8 cellular contexts compared by ENCODE assay signal in the genomic region with DNA sequence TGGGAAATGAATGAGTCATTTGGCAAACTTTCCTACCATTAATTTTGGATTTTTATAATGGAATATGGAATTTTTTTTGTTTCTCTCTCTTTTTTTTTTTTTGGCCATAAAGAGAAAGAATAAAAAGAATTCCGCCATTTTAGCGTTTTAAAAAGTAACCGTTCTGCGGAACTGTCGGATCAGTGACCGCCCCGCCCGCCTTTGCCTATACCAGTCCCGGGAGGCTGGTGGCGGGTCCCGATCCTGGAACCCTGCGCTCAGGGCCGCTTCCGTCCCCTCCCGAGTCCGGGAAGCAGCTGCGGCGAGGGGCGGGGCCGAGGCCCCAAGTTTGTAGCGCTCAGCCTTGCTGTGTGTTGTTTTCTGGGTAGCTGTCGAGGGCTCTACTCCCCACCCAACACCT. TPM values are rescaled to one million over a fixed set of nuclear protein-coding genes. Genes with fewer than 3 reads are reported as not detected.
DNase-seq lines count a peak whose midpoint lies in the region; ATAC-seq, FAIRE-seq and TF ChIP-seq lines count a peak whose summit lies in the region.

No MANE protein-coding gene starts in this region.

- no peak for DNase-seq in activated CD8-positive, alpha-beta memory T cell treated with anti-CD3 and anti-CD28 coated beads, Interleukin-2, amount 10 ng/mL, durations not matched to agents 7 days and 5 days
- no peak for DNase-seq in activated CD8-positive, alpha-beta memory T cell treated with anti-CD3 and anti-CD28 coated beads, Interleukin-2, amount 50 U/mL, for 48 hours
- DNase-seq in K562 (ENCODE audit: extremely low read depth in 1 of 4, low spot score in 3 of 4) (peak; percentile 48 to 64 (median 56)), left lung (peak in 1 of 2 donors; percentile 81), tibial artery (no peak), MV-4-11 (lab: John Stamatoyannopoulos, UW) (no peak)
- DNase-seq in stimulated activated CD4-positive, alpha-beta T cell treated with anti-CD3 and anti-CD28 coated beads, Interleukin-4, amount 100 ng/mL, for 24 hours: no peak

- H3K27me3 Mint-ChIP-seq in activated CD8-positive, alpha-beta memory T cell treated with anti-CD3 and anti-CD28 coated beads, Interleukin-2, amount 10 ng/mL, durations not matched to agents 7 days and 5 days: peaks cover 46% of the 10 kb centered on the region

- peak overlapping the region; percentile 76 for H3K4me2 ChIP-seq in K562 (ENCODE audit: insufficient read depth, low read length)

- peak overlapping the region; percentile 48 to 92 for H3K9ac ChIP-seq in K562 (ENCODE audit: insufficient read depth in 1 of 2, low read depth in 2 of 2, low read length in 2 of 2)

- no peaks in the 10 kb centered on the region for H3K9me1 ChIP-seq in K562 (ENCODE audit: control insufficient read depth, insufficient read depth, low read length)

- no peak for ATAC-seq in activated CD8-positive, alpha-beta memory T cell treated with anti-CD3 and anti-CD28 coated beads, Interleukin-2, amount 10 ng/mL, durations not matched to agents 7 days and 5 days
- ATAC-seq in K562 (peak; percentile 56), left lung (peak; percentile 21), HG02610 (IDR thresholded peaks at IDR 0.05; ENCODE audit: unreplicated experiment) (no peak)

- CTCF ChIA-PET in activated CD8-positive, alpha-beta memory T cell treated with anti-CD3 and anti-CD28 coated beads, Interleukin-2, amount 10 ng/mL, durations not matched to agents 7 days and 5 days (lab: Charles Lee): no interaction called here
- CTCF ChIA-PET in K562 (lab: Yijun Ruan, JAX; ENCODE audit: low intra/inter-chr PET ratio): no interaction called here

- in situ Hi-C loops in K562 (cut with MboI): no loop called here

- H3K79me2 ChIP-seq in K562 (ENCODE audit: control insufficient read depth, insufficient read depth, low read length): no peaks in the 10 kb centered on the region

- no peak for TF ChIP-seq POLR2A in K562 (conservative IDR thresholded peaks at IDR 0.05)

- no peak for TF ChIP-seq EP300 in K562 (IDR thresholded peaks at IDR 0.05; ENCODE audit: low read length)

- peaks cover 5% of the 10 kb centered on the region for H3K4me1 Mint-ChIP-seq in activated CD8-positive, alpha-beta memory T cell treated with anti-CD3 and anti-CD28 coated beads, Interleukin-2, amount 10 ng/mL, durations not matched to agents 7 days and 5 days

- intact Hi-C loops in K562 (cut with micrococcal nuclease) (no loop called here), left lung (cut with DNase I) (no loop called here), tibial artery (cut with DNase I; ENCODE audit: low total_unique reads) (loop anchor here (5.0 kb wide), 1 partner anchor 56 kb away; no protein-coding TSS in a partner anchor)

- POLR2A ChIA-PET in K562 (lab: Yijun Ruan, JAX): interaction anchor here (0.6 to 1.5 kb wide), 7 partner anchors 8 to 1348 kb away, joined by 3 to 11 read pairs (median 3); no protein-coding TSS in a partner anchor

- WGBS in K562 (ENCODE audit: insufficient coverage, low coverage, missing lambda C conversion rate): 16% methylated on average over 18 of the region's 22 CpGs

- no peaks in the 10 kb centered on the region for H3K36me3 ChIP-seq in K562 (ENCODE audit: control insufficient read depth, insufficient read depth, low read length)
- no peaks in the 10 kb centered on the region for H3K36me3 ChIP-seq in left lung
- H3K36me3 ChIP-seq in tibial artery: no peaks in the 10 kb centered on the region

- H3K9me3 Mint-ChIP-seq in activated CD8-positive, alpha-beta memory T cell treated with anti-CD3 and anti-CD28 coated beads, Interleukin-2, amount 10 ng/mL, durations not matched to agents 7 days and 5 days (ENCODE audit: low read depth): no peaks in the 10 kb centered on the region

- no peak overlapping the region for H3K27ac ChIP-seq in K562 (ENCODE audit: extremely low read depth, low read depth, low read length)
- H3K27ac ChIP-seq in left lung: no peak overlapping the region
- H3K27ac ChIP-seq in tibial artery: no peak overlapping the region

- H3K4me3 Mint-ChIP-seq in activated CD8-positive, alpha-beta memory T cell treated with anti-CD3 and anti-CD28 coated beads, Interleukin-2, amount 10 ng/mL, durations not matched to agents 7 days and 5 days: peak overlapping the region; percentile 47

- BruUV-seq in K562 (replicated peaks; lab: Mats Ljungman, UMichigan): TSS peak; percentile 73

- H3K4me1 ChIP-seq in K562 (replicated peaks in 1 of 2; ENCODE audit: control insufficient read depth in 2 of 2, insufficient read depth in 2 of 2, low read length in 2 of 2) (peaks cover 3 to 18% of the 10 kb centered on the region in 2 experiments; a peak in 3 of 5 replicates), left lung (peaks cover 3 to 14% of the 10 kb centered on the region in 2 donors), tibial artery (peaks cover 0 to 18% (median 10%) of the 10 kb centered on the region in 4 donors)

- peak overlapping the region; percentile 91 for H2AFZ ChIP-seq in K562 (ENCODE audit: low read depth, low read length)

- no peak for TF ChIP-seq CTCF in K562 (IDR thresholded peaks at IDR 0.05 in 2 of 3, conservative IDR thresholded peaks at IDR 0.05 in 1 of 3; ENCODE audit: insufficient read depth in 2 of 3, low read depth in 1 of 3, low read length in 3 of 3)
- TF ChIP-seq CTCF in left lung (IDR thresholded peaks at IDR 0.05): no peak
- TF ChIP-seq CTCF in tibial artery (IDR thresholded peaks at IDR 0.05): no peak

- peaks cover 12 to 31% of the 10 kb centered on the region in 2 experiments for H3K27me3 ChIP-seq in K562 (ENCODE audit: control insufficient read depth in 2 of 2, insufficient read depth in 2 of 2, low read length in 2 of 2)
- H3K27me3 ChIP-seq in left lung: peaks cover 6 to 52% of the 10 kb centered on the region in 2 donors
- peaks cover 0 to 20% of the 10 kb centered on the region in 2 donors for H3K27me3 ChIP-seq in tibial artery

- no peak for TF ChIP-seq RAD21 in K562 (CRISPR knock-in tag; conservative IDR thresholded peaks at IDR 0.05 in 1 of 2, IDR thresholded peaks at IDR 0.05 in 1 of 2)

- H3K4me3 ChIP-seq in K562 (peak overlapping the region; percentile 65), left lung (peak overlapping the region; percentile 53 to 63), tibial artery (peak overlapping the region; percentile 52 to 58)

- no peak for FAIRE-seq in K562 (lab: Jason Lieb, UNC)

- H4K20me1 ChIP-seq in K562 (replicated peaks; ENCODE audit: control insufficient read depth, insufficient read depth, low read length): no peaks in the 10 kb centered on the region; the same call in 1 of the 2 replicates

- no peaks in the 10 kb centered on the region for H3K36me3 Mint-ChIP-seq in activated CD8-positive, alpha-beta memory T cell treated with anti-CD3 and anti-CD28 coated beads, Interleukin-2, amount 10 ng/mL, durations not matched to agents 7 days and 5 days

- H3K9me3 ChIP-seq in K562 (replicated peaks; ENCODE audit: control insufficient read depth, insufficient read depth, low read depth, low read length) (no peaks in the 10 kb centered on the region), left lung (no peaks in the 10 kb centered on the region), tibial artery (no peaks in the 10 kb centered on the region)

- H3K27ac Mint-ChIP-seq in activated CD8-positive, alpha-beta memory T cell treated with anti-CD3 and anti-CD28 coated beads, Interleukin-2, amount 10 ng/mL, durations not matched to agents 7 days and 5 days: no peak overlapping the region

RNA-seq across cellular contexts. Expression of gene L3MBTL1, which starts 0.6 kb away (rescaled TPM):
- total RNA-seq in activated CD8-positive, alpha-beta memory T cell treated with anti-CD3 and anti-CD28 coated beads, Interleukin-2, amount 10 ng/mL, durations not matched to agents 7 days and 5 days: 1 to 10 TPM; 6.8 to 9.6 TPM
- total RNA-seq in K562 (2011; cell fraction: chromatin; rRNA removed; ENCODE audit: low replicate concordance): 96.6 and 129 TPM in 2 replicates
- total RNA-seq in K562 (2011; cell fraction: nucleolus; rRNA removed): 68.4 and 71.2 TPM in 2 replicates
- total RNA-seq in K562 (2011; cell fraction: nucleoplasm; rRNA removed): 92.8 and 140 TPM in 2 replicates
- total RNA-seq in K562 (2014; rRNA removed): 5.5 and 6.2 TPM in 2 replicates
- total RNA-seq in K562 (2014; rRNA removed; fragmentation: Illumina TruSeq; extraction: Trizol): 3.4 and 4.1 TPM in 2 replicates
- total RNA-seq in K562 (2015; rRNA removed; fragmentation: Illumina TruSeq; extraction: Trizol): 3.2 and 3.4 TPM in 2 replicates
- total RNA-seq in K562 (2021): 6.1 and 9.4 TPM in 2 replicates
- polyA plus RNA-seq in K562 (2011; rRNA removed): 10.0 and 18.3 TPM in 2 replicates
- polyA plus RNA-seq in K562 (2011; cell fraction: cytosol; rRNA removed): 4.0 and 5.7 TPM in 2 replicates
- polyA plus RNA-seq in K562 (2011; cell fraction: nucleus; rRNA removed): 87.5 and 104 TPM in 2 replicates
- polyA plus RNA-seq in K562 (2012): 4.0 and 8.9 TPM in 2 replicates
- 4.1 and 4.4 TPM in 2 replicates for polyA plus RNA-seq in K562 (2014; fragmentation: Illumina TruSeq; extraction: Trizol)
- polyA plus RNA-seq in K562 (2014; fragmentation: Nextera tagmentation; extraction: Ambion mirVana): 1 to 10 TPM in 1 of 2 experiments, under 1 TPM in 1; 0.77 to 1.1 TPM
- 7.7 and 7.9 TPM in 2 replicates for polyA plus RNA-seq in K562 (2014; rRNA removed)
- polyA minus RNA-seq in K562 (2011; rRNA and poly(A)+ RNA removed): 13.1 and 17.4 TPM in 2 replicates
- polyA minus RNA-seq in K562 (2011; cell fraction: cytosol; rRNA and poly(A)+ RNA removed): 2.8 and 3.2 TPM in 2 replicates
- polyA minus RNA-seq in K562 (2011; cell fraction: nucleus; rRNA and poly(A)+ RNA removed): 28.9 and 38.0 TPM in 2 replicates
- 1 to 10 TPM; 8.1 to 8.7 TPM for total RNA-seq in left lung

RNA-seq across cellular contexts. Expression of gene SRSF6, which starts 50.4 kb away (rescaled TPM):
- total RNA-seq in activated CD8-positive, alpha-beta memory T cell treated with anti-CD3 and anti-CD28 coated beads, Interleukin-2, amount 10 ng/mL, durations not matched to agents 7 days and 5 days: 100 to 1,000 TPM; 108 to 162 TPM
- 123 and 206 TPM in 2 replicates for total RNA-seq in K562 (2011; cell fraction: chromatin; rRNA removed; ENCODE audit: low replicate concordance)
- total RNA-seq in K562 (2011; cell fraction: nucleolus; rRNA removed): 65.5 and 74.5 TPM in 2 replicates
- 119 and 180 TPM in 2 replicates for total RNA-seq in K562 (2011; cell fraction: nucleoplasm; rRNA removed)
- total RNA-seq in K562 (2014; rRNA removed) (52.4 and 55.6 TPM in 2 replicates), K562 (2014; rRNA removed; fragmentation: Illumina TruSeq; extraction: Trizol) (73.1 and 81.5 TPM in 2 replicates), K562 (2015; rRNA removed; fragmentation: Illumina TruSeq; extraction: Trizol) (78.8 and 80.4 TPM in 2 replicates), K562 (2021) (140 and 141 TPM in 2 replicates), left lung (100 to 1,000 TPM; 134 to 145 TPM)
- polyA plus RNA-seq in K562 (2011; rRNA removed) (86.1 and 138 TPM in 2 replicates), K562 (2014; fragmentation: Illumina TruSeq; extraction: Trizol) (101 and 117 TPM in 2 replicates), K562 (2014; fragmentation: Nextera tagmentation; extraction: Ambion mirVana) (100 to 1,000 TPM; 148 to 165 TPM), K562 (2014; rRNA removed) (86.5 and 91.3 TPM in 2 replicates)
- polyA plus RNA-seq in K562 (2011; cell fraction: cytosol; rRNA removed): 37.4 and 44.4 TPM in 2 replicates
- 287 and 290 TPM in 2 replicates for polyA plus RNA-seq in K562 (2011; cell fraction: nucleus; rRNA removed)
- 89.0 and 99.0 TPM in 2 replicates for polyA plus RNA-seq in K562 (2012)
- polyA minus RNA-seq in K562 (2011; rRNA and poly(A)+ RNA removed): 119 and 177 TPM in 2 replicates
- polyA minus RNA-seq in K562 (2011; cell fraction: cytosol; rRNA and poly(A)+ RNA removed): 45.1 and 79.8 TPM in 2 replicates
- 56.4 and 90.7 TPM in 2 replicates for polyA minus RNA-seq in K562 (2011; cell fraction: nucleus; rRNA and poly(A)+ RNA removed)

RNA-seq across cellular contexts. Expression of gene SGK2, which starts 50.7 kb away (rescaled TPM):
- total RNA-seq in activated CD8-positive, alpha-beta memory T cell treated with anti-CD3 and anti-CD28 coated beads, Interleukin-2, amount 10 ng/mL, durations not matched to agents 7 days and 5 days: under 1 TPM in 1 of 2 experiments, not detected in 1; 0.26 TPM
- total RNA-seq in K562 (2011; cell fraction: chromatin; rRNA removed; ENCODE audit: low replicate concordance): 4.3 and 4.4 TPM in 2 replicates
- total RNA-seq in K562 (2011; cell fraction: nucleolus; rRNA removed): 0.83 and 2.8 TPM in 2 replicates
- total RNA-seq in K562 (2011; cell fraction: nucleoplasm; rRNA removed): 4.0 and 6.9 TPM in 2 replicates
- 0.14 and 0.16 TPM in 2 replicates for total RNA-seq in K562 (2014; rRNA removed)
- 0.07 and 0.13 TPM in 2 replicates for total RNA-seq in K562 (2014; rRNA removed; fragmentation: Illumina TruSeq; extraction: Trizol)
- 0.11 and 0.15 TPM in 2 replicates for total RNA-seq in K562 (2015; rRNA removed; fragmentation: Illumina TruSeq; extraction: Trizol)
- 0.20 and 0.31 TPM in 2 replicates for total RNA-seq in K562 (2021)
- polyA plus RNA-seq in K562 (2011; rRNA removed): 0.24 and 0.88 TPM in 2 replicates
- polyA plus RNA-seq in K562 (2011; cell fraction: cytosol; rRNA removed): 0.07 and 0.09 TPM in 2 replicates
- polyA plus RNA-seq in K562 (2011; cell fraction: nucleus; rRNA removed): 2.7 and 3.1 TPM in 2 replicates
- polyA plus RNA-seq in K562 (2012): 0.10 and 0.62 TPM in 2 replicates
- 0.15 TPM in 1 of 2 replicates, not detected in the other for polyA plus RNA-seq in K562 (2014; fragmentation: Illumina TruSeq; extraction: Trizol)
- not detected for polyA plus RNA-seq in K562 (2014; fragmentation: Nextera tagmentation; extraction: Ambion mirVana)
- 0.21 and 0.57 TPM in 2 replicates for polyA plus RNA-seq in K562 (2014; rRNA removed)
- polyA minus RNA-seq in K562 (2011; rRNA and poly(A)+ RNA removed): 0.53 and 1.7 TPM in 2 replicates
- not detected in 2 replicates for polyA minus RNA-seq in K562 (2011; cell fraction: cytosol; rRNA and poly(A)+ RNA removed)
- polyA minus RNA-seq in K562 (2011; cell fraction: nucleus; rRNA and poly(A)+ RNA removed): 0.54 and 1.1 TPM in 2 replicates
- 1 to 10 TPM in 1 of 2 donors, under 1 TPM in 1; 0.39 to 1.1 TPM for total RNA-seq in left lung

Comparison
In these comparisons a context has a peak if more than half of its experiments do, and no peak if none do; other contexts are left out.
1. ATAC-seq: peak in K562 (single experiment) and left lung (single experiment); none in activated CD8-positive, alpha-beta memory T cell treated with anti-CD3 and anti-CD28 coated beads, Interleukin-2, amount 10 ng/mL, durations not matched to agents 7 days and 5 days (single experiment) and HG02610 (single experiment).
2. DNase-seq: peak in K562 (4 of 4); none in activated CD8-positive, alpha-beta memory T cell treated with anti-CD3 and anti-CD28 coated beads, Interleukin-2, amount 10 ng/mL, durations not matched to agents 7 days and 5 days (single experiment), activated CD8-positive, alpha-beta memory T cell treated with anti-CD3 and anti-CD28 coated beads, Interleukin-2, amount 50 U/mL, for 48 hours (single experiment), tibial artery (0 of 2), MV-4-11 (single experiment) and stimulated activated CD4-positive, alpha-beta T cell treated with anti-CD3 and anti-CD28 coated beads, Interleukin-4, amount 100 ng/mL, for 24 hours (single experiment).
3. Peak in every context shown above with its lines, with median percentiles within 50 percentile points of each other: H3K4me3 ChIP-seq.